11 cellular contexts compared by ENCODE assay signal in genomic region chr10:133528296-133528844, GRCh38. TPM values are rescaled to one million over a fixed set of nuclear protein-coding genes. Genes with fewer than 3 reads are reported as not detected.
DNase-seq lines count a peak whose midpoint lies in the region; ATAC-seq lines count a peak whose summit lies in the region.
"Had no signal": no experiment of that assay in that cellular context is flagged by ENCODE, and none has a peak within 500 bp of the region (broad histone marks: within the 10 kb centered on the region; RNA-seq: fewer than 3 reads in every experiment).

No MANE protein-coding gene starts in this region.

- intact Hi-C loops in left cardiac atrium (cut with DNase I), result loop anchor here in 1 of 2 donors (10.0 kb wide), 1 partner anchor 194 kb away; the partner anchor contains the start of gene CALY

- DNase-seq in DMS153 (lab: John Stamatoyannopoulos, UW) (peak; percentile 24), T-helper 17 cell (no peak), left cardiac atrium (no peak), NCI-H1092 treated with DMSO at 0.1 percent for 48 hours (lab: John Stamatoyannopoulos, UW) (no peak), NCI-H510A treated with DMSO at 0.1 percent for 48 hours (lab: John Stamatoyannopoulos, UW) (no peak), COLO829 (ENCODE audit: low spot score) (no peak)
- DNase-seq in stimulated activated CD8-positive, alpha-beta memory T cell treated with anti-CD3 and anti-CD28 coated beads, Interleukin-4, amount 100 ng/mL, for 48 hours, result no peak
- DNase-seq: activated CD8-positive, alpha-beta T cell treated with anti-CD3 and anti-CD28 coated beads, Interleukin-2, amount 10 ng/mL, durations not matched to agents 7 days and 5 days; SJCRH30 had no signal

- H3K36me3 ChIP-seq in skeletal muscle satellite cell (ENCODE audit: insufficient read depth, low read length), result no peaks in the 10 kb centered on the region
- H3K36me3 ChIP-seq: SJCRH30 had no signal

- H3K4me3 Mint-ChIP-seq in T-helper 17 cell, result peak overlapping the region; percentile 92
- H3K4me3 Mint-ChIP-seq: nephron had no signal

- peak overlapping the region; percentile 89 for H3K27ac Mint-ChIP-seq in T-helper 17 cell
- H3K27ac Mint-ChIP-seq: activated CD8-positive, alpha-beta T cell treated with anti-CD3 and anti-CD28 coated beads, Interleukin-2, amount 10 ng/mL, durations not matched to agents 7 days and 5 days; nephron had no signal

- peak overlapping the region; percentile 41 for H3K4me2 ChIP-seq in skeletal muscle satellite cell (ENCODE audit: low read length)

- peaks cover 43% of the 10 kb centered on the region for H3K27me3 Mint-ChIP-seq in T-helper 17 cell

- peak; percentile 37 for ATAC-seq in T-helper 17 cell
- ATAC-seq in left cardiac atrium, result peak; percentile 24 to 41

- no peaks in the 10 kb centered on the region for H3K4me1 ChIP-seq in skeletal muscle satellite cell (ENCODE audit: control insufficient read depth, insufficient read depth, low read length)
- H3K4me1 ChIP-seq: SJCRH30 had no signal

- H3K9ac ChIP-seq in skeletal muscle satellite cell (ENCODE audit: low read depth, low read length), result no peak overlapping the region

- peak overlapping the region; percentile 11 for H3K4me3 ChIP-seq in skeletal muscle satellite cell (ENCODE audit: low read length)
- H3K4me3 ChIP-seq: SJCRH30 had no signal

- H3K4me1 Mint-ChIP-seq in T-helper 17 cell, result peaks cover 23% of the 10 kb centered on the region
- H3K4me1 Mint-ChIP-seq: nephron had no signal

- peaks cover 59% of the 10 kb centered on the region for H3K27me3 ChIP-seq in skeletal muscle satellite cell (ENCODE audit: control insufficient read depth, insufficient read depth, low read length)
- H3K27me3 ChIP-seq: SJCRH30 had no signal

- H3K36me3 Mint-ChIP-seq in T-helper 17 cell (ENCODE audit: low read depth), result peaks cover 4% of the 10 kb centered on the region

- H3K9me3 ChIP-seq in T-helper 17 cell (ENCODE audit: control insufficient read depth, low read length, poor library complexity, severe bottlenecking) (peaks cover 4% of the 10 kb centered on the region), skeletal muscle satellite cell (replicated peaks; ENCODE audit: low read length) (no peaks in the 10 kb centered on the region)
- H3K9me3 ChIP-seq: SJCRH30 had no signal

RNA-seq across cellular contexts. Expression of gene CYP2E1, which starts 1.2 kb away (rescaled TPM):
- 10 to 100 TPM; 12.3 to 14.5 TPM for total RNA-seq in T-helper 17 cell
- 1 to 10 TPM; 1.3 TPM for total RNA-seq in left cardiac atrium
- not detected in 2 replicates for total RNA-seq in skeletal muscle satellite cell (2012; rRNA removed)

RNA-seq across cellular contexts. Expression of gene SYCE1, which starts 37.0 kb away (rescaled TPM):
- total RNA-seq in T-helper 17 cell (under 1 TPM; 0.15 to 0.39 TPM), left cardiac atrium (under 1 TPM; 0.62 to 0.84 TPM)
- 0.25 and 0.44 TPM in 2 replicates for total RNA-seq in skeletal muscle satellite cell (2012; rRNA removed)

Comparison
In these comparisons a context has a peak if more than half of its experiments do, and no peak if none do; other contexts are left out.
1. RNA of gene CYP2E1, which starts 1.2 kb away (total RNA-seq): 12.3 to 14.5 TPM in T-helper 17 cell; 1.3 TPM in left cardiac atrium; every median in the first group is over 4 times any median in the second.